ENCODE assay signal across 14 cellular contexts in genomic region chr6:18551228-18551627, GRCh38.
DNase-seq lines count a peak whose midpoint lies in the region; ATAC-seq, FAIRE-seq and TF ChIP-seq lines count a peak whose summit lies in the region.
"Had no signal": no experiment of that assay in that cellular context is flagged by ENCODE, and none has a peak within 500 bp of the region (broad histone marks: within the 10 kb centered on the region; RNA-seq: fewer than 3 reads in every experiment).

No MANE protein-coding gene starts in this region.

- TF ChIP-seq POLR2A in HepG2 (IDR thresholded peaks at IDR 0.05; ENCODE audit: insufficient read depth in 1 of 2, low read depth in 2 of 2, low read length in 2 of 2), result no peak

- no peaks in the 10 kb centered on the region for H3K79me2 ChIP-seq in HepG2 (ENCODE audit: insufficient read depth, low read length)

- no peak for TF ChIP-seq RAD21 in HepG2 (CRISPR knock-in tag; IDR thresholded peaks at IDR 0.05)

- no peaks in the 10 kb centered on the region for H3K27me3 ChIP-seq in HepG2 (ENCODE audit: control insufficient read depth in 1 of 2, insufficient read depth in 2 of 2, low read length in 2 of 2)
- H3K27me3 ChIP-seq: stomach had no signal

- H3K36me3 ChIP-seq in HepG2 (replicated peaks in 1 of 2; ENCODE audit: control insufficient read depth in 1 of 2, insufficient read depth in 2 of 2, low read length in 2 of 2), result no peaks in the 10 kb centered on the region
- H3K36me3 ChIP-seq: stomach had no signal

- H3K9ac ChIP-seq in HepG2 (ENCODE audit: insufficient read depth, low read depth, low read length), result no peak overlapping the region

- no peak overlapping the region for H3K4me2 ChIP-seq in HepG2 (ENCODE audit: low read depth, low read length)

- 1% methylated on average over 2 of the region's 2 CpGs for WGBS in HepG2 (ENCODE audit: low lambda C conversion rate)

- H3K36me3 Mint-ChIP-seq in activated CD8-positive, alpha-beta T cell treated with anti-CD3 and anti-CD28 coated beads for 36 hours (ENCODE audit: low read depth), result no peaks in the 10 kb centered on the region
- H3K36me3 Mint-ChIP-seq in activated T-cell treated with anti-CD3 and anti-CD28 coated beads, Interleukin-2, amount 50 U/mL, for 24 hours (ENCODE audit: low read depth), result no peaks in the 10 kb centered on the region

- TF ChIP-seq CTCF in HFF-Myc (IDR thresholded peaks at IDR 0.05; ENCODE audit: low read depth, low read length, missing control alignments) (no peak), HepG2 (CRISPR knock-in tag; IDR thresholded peaks at IDR 0.05) (no peak)
- no peak for TF ChIP-seq CTCF in activated CD8-positive, alpha-beta T cell treated with anti-CD3 and anti-CD28 coated beads for 36 hours (IDR thresholded peaks at IDR 0.05)

- no peaks in the 10 kb centered on the region for H3K9me3 ChIP-seq in HepG2 (ENCODE audit: low read length)

- TF ChIP-seq EP300 in HepG2 (IDR thresholded peaks at IDR 0.05; ENCODE audit: low read depth in 2 of 2, low read length in 2 of 2), result no peak
- no peak for TF ChIP-seq EP300 in HepG2 (CRISPR knock-in tag; IDR thresholded peaks at IDR 0.05; ENCODE audit: borderline replicate concordance)

- no peak overlapping the region for H3K27ac Mint-ChIP-seq in activated CD8-positive, alpha-beta T cell treated with anti-CD3 and anti-CD28 coated beads for 36 hours
- no peak overlapping the region for H3K27ac Mint-ChIP-seq in activated T-cell treated with anti-CD3 and anti-CD28 coated beads, Interleukin-2, amount 50 U/mL, for 24 hours

- H3K27me3 Mint-ChIP-seq in activated CD8-positive, alpha-beta T cell treated with anti-CD3 and anti-CD28 coated beads for 36 hours, result peaks cover 11% of the 10 kb centered on the region
- H3K27me3 Mint-ChIP-seq in activated T-cell treated with anti-CD3 and anti-CD28 coated beads, Interleukin-2, amount 50 U/mL, for 24 hours, result peaks cover 37% of the 10 kb centered on the region

- H3K4me3 Mint-ChIP-seq in activated CD8-positive, alpha-beta T cell treated with anti-CD3 and anti-CD28 coated beads for 36 hours, result no peak overlapping the region
- H3K4me3 Mint-ChIP-seq in activated T-cell treated with anti-CD3 and anti-CD28 coated beads, Interleukin-2, amount 50 U/mL, for 24 hours, result no peak overlapping the region
- H3K4me3 Mint-ChIP-seq: central memory CD8-positive, alpha-beta T cell had no signal

- H4K20me1 ChIP-seq in HepG2 (ENCODE audit: insufficient read depth, low read length), result no peaks in the 10 kb centered on the region

- in situ Hi-C loops in HepG2 (cut with HindIII; ENCODE audit: extremely low pct_ligation_motif_present, low pct_unique_long_range_greater_than_20kb), result no loop called here

- FAIRE-seq in HepG2 (lab: Jason Lieb, UNC), result no peak

- CTCF ChIA-PET in activated CD8-positive, alpha-beta T cell treated with anti-CD3 and anti-CD28 coated beads for 36 hours (lab: Charles Lee), result no interaction called here
- CTCF ChIA-PET in HepG2 (lab: Yijun Ruan, JAX; ENCODE audit: low intra/inter-chr PET ratio, low total read pairs), result no interaction called here

- intact Hi-C loops in activated CD8-positive, alpha-beta T cell treated with anti-CD3 and anti-CD28 coated beads for 36 hours (cut with micrococcal nuclease), result no loop called here
- intact Hi-C loops in HepG2 (cut with micrococcal nuclease; ENCODE audit: unreplicated experiment), result no loop called here

- no peaks in the 10 kb centered on the region for H3K4me1 Mint-ChIP-seq in activated CD8-positive, alpha-beta T cell treated with anti-CD3 and anti-CD28 coated beads for 36 hours (ENCODE audit: low read depth)
- no peaks in the 10 kb centered on the region for H3K4me1 Mint-ChIP-seq in activated T-cell treated with anti-CD3 and anti-CD28 coated beads, Interleukin-2, amount 50 U/mL, for 24 hours (ENCODE audit: low read depth)
- H3K4me1 Mint-ChIP-seq: central memory CD8-positive, alpha-beta T cell had no signal

- H3K9me3 Mint-ChIP-seq in activated CD8-positive, alpha-beta T cell treated with anti-CD3 and anti-CD28 coated beads for 36 hours, result peaks cover 3% of the 10 kb centered on the region
- H3K9me3 Mint-ChIP-seq in activated T-cell treated with anti-CD3 and anti-CD28 coated beads, Interleukin-2, amount 50 U/mL, for 24 hours, result peaks cover 2% of the 10 kb centered on the region
- H3K9me3 Mint-ChIP-seq: central memory CD8-positive, alpha-beta T cell had no signal

- no TSS peak for BruUV-seq in HepG2 (replicated peaks; lab: Mats Ljungman, UMichigan)

- POLR2A ChIA-PET in activated CD8-positive, alpha-beta T cell treated with anti-CD3 and anti-CD28 coated beads for 36 hours (lab: Charles Lee), result no interaction called here
- POLR2A ChIA-PET in HepG2 (lab: Yijun Ruan, JAX), result no interaction called here

- ATAC-seq in activated CD8-positive, alpha-beta T cell treated with anti-CD3 and anti-CD28 coated beads for 36 hours, result no peak
- ATAC-seq in HG02759 (IDR thresholded peaks at IDR 0.05; ENCODE audit: unreplicated experiment), result no peak
- ATAC-seq in HepG2, result no peak

- no peak overlapping the region for H2AFZ ChIP-seq in HepG2 (ENCODE audit: low read length)

- no peak overlapping the region for H3K27ac ChIP-seq in HepG2 (ENCODE audit: extremely low read length, insufficient read depth, low read length)
- H3K27ac ChIP-seq: SK-N-MC, stomach had no signal

- DNase-seq in HFF-Myc (ENCODE audit: extremely low read depth, low read depth) (peak; percentile 27), amniotic epithelial cell (ENCODE audit: low read depth) (peak; percentile 80), fibroblast of the conjunctiva (ENCODE audit: low read depth) (peak; percentile 82), HepG2 (ENCODE audit: low spot score) (no peak)
- no peak for DNase-seq in activated CD8-positive, alpha-beta T cell treated with anti-CD3 and anti-CD28 coated beads for 36 hours
- DNase-seq in activated T-cell treated with anti-CD3 and anti-CD28 coated beads, Interleukin-2, amount 50 U/mL, for 24 hours, result no peak
- DNase-seq: activated gamma-delta T cell treated with Interleukin-2 at 50 U/mL for 16 hours; NCI-H2171 treated with DMSO at 0.1 percent for 48 hours; NK-92 treated with Interleukin-12 subunit alpha and Interleukin-12 subunit beta, amount 100 ng/mL, for 24 hours; nucleus accumbens; stomach had no signal

- no peak overlapping the region for H3K4me3 ChIP-seq in HFF-Myc (replicated peaks; ENCODE audit: low read depth, low read length)
- H3K4me3 ChIP-seq in HepG2 (replicated peaks in 1 of 3; ENCODE audit: insufficient read depth in 1 of 3, low read depth in 2 of 3, low read length in 3 of 3), result no peak overlapping the region
- H3K4me3 ChIP-seq: SK-N-MC, stomach had no signal

- H3K4me1 ChIP-seq in HepG2 (ENCODE audit: insufficient read depth, low read length), result no peaks in the 10 kb centered on the region
- H3K4me1 ChIP-seq: stomach had no signal

TF ChIP-seq in HepG2, 621 proteins besides CTCF, POLR2A, EP300 and RAD21 (continues in another document):
- TF ChIP-seq HNF4G (IDR thresholded peaks at IDR 0.05; ENCODE audit: borderline replicate concordance, low read depth, low read length), result no peak
- no peak for TF ChIP-seq HNF4G (CRISPR knock-in tag; IDR thresholded peaks at IDR 0.05; ENCODE audit: borderline replicate concordance, low read depth)
- no peak for TF ChIP-seq ZNF24 (IDR thresholded peaks at IDR 0.05)
- TF ChIP-seq ONECUT2 (CRISPR knock-in tag; IDR thresholded peaks at IDR 0.05), result no peak
- no peak for TF ChIP-seq BRD4 (CRISPR knock-in tag; IDR thresholded peaks at IDR 0.05)
- TF ChIP-seq KAT2B (IDR thresholded peaks at IDR 0.05; ENCODE audit: borderline replicate concordance, low read depth, low read length), result no peak
- TF ChIP-seq, protein P1, sequence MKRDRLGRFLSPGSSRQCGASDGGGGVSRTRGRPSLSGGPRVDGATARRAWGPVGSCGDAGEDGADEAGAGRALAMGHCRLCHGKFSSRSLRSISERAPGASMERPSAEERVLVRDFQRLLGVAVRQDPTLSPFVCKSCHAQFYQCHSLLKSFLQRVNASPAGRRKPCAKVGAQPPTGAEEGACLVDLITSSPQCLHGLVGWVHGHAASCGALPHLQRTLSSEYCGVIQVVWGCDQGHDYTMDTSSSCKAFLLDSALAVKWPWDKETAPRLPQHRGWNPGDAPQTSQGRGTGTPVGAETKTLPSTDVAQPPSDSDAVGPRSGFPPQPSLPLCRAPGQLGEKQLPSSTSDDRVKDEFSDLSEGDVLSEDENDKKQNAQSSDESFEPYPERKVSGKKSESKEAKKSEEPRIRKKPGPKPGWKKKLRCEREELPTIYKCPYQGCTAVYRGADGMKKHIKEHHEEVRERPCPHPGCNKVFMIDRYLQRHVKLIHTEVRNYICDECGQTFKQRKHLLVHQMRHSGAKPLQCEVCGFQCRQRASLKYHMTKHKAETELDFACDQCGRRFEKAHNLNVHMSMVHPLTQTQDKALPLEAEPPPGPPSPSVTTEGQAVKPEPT (CRISPR knock-in tag; IDR thresholded peaks at IDR 0.05; ENCODE audit: low read depth), result no peak
- no peak for TF ChIP-seq NRL (CRISPR knock-in tag; IDR thresholded peaks at IDR 0.05; ENCODE audit: borderline replicate concordance)
- TF ChIP-seq SKI (IDR thresholded peaks at IDR 0.05; ENCODE audit: partially characterized antibody), result no peak
- TF ChIP-seq BCLAF1 (IDR thresholded peaks at IDR 0.05), result no peak
- TF ChIP-seq FOXJ3 (CRISPR knock-in tag; IDR thresholded peaks at IDR 0.05; ENCODE audit: borderline replicate concordance), result no peak

Comparison
In these comparisons a context has a peak if more than half of its experiments do, and no peak if none do; other contexts are left out.
1. DNase-seq: peak in HFF-Myc (single experiment), amniotic epithelial cell (single experiment) and fibroblast of the conjunctiva (single experiment); none in activated CD8-positive, alpha-beta T cell treated with anti-CD3 and anti-CD28 coated beads for 36 hours (single experiment), activated T-cell treated with anti-CD3 and anti-CD28 coated beads, Interleukin-2, amount 50 U/mL, for 24 hours (single experiment) and HepG2 (single experiment).